ENCODE assay signal across 8 cellular contexts in genomic region chr7:5419523-5420107, GRCh38. TPM values are rescaled to one million over a fixed set of nuclear protein-coding genes. Genes with fewer than 3 reads are reported as not detected.
DNase-seq lines count a peak whose midpoint lies in the region; ATAC-seq and TF ChIP-seq lines count a peak whose summit lies in the region.

No MANE protein-coding gene starts in this region.

- peaks cover 23% of the 10 kb centered on the region for H3K4me1 ChIP-seq in ACC112 (ENCODE audit: control insufficient read depth, insufficient read depth, low read length, unreplicated experiment)
- peaks cover 30% of the 10 kb centered on the region for H3K4me1 ChIP-seq in Loucy (ENCODE audit: insufficient read depth, low read length, poor library complexity, severe bottlenecking)
- peaks cover 12% of the 10 kb centered on the region for H3K4me1 ChIP-seq in ectodermal cell (ENCODE audit: control insufficient read depth, insufficient read depth, low read length)
- H3K4me1 ChIP-seq in muscle layer of colon (ENCODE audit: insufficient read depth, low read length) = peaks cover 16% of the 10 kb centered on the region
- peaks cover 22% of the 10 kb centered on the region for H3K4me1 ChIP-seq in OCI-LY7 (ENCODE audit: insufficient read depth, low read length, poor library complexity, severe bottlenecking)

- BruUV-seq in OCI-LY7 (replicated peaks; lab: Mats Ljungman, UMichigan) = no TSS peak

- H3K36me3 ChIP-seq in ACC112 (ENCODE audit: insufficient read depth, low read length) (no peaks in the 10 kb centered on the region), Loucy (ENCODE audit: insufficient read depth, low read length) (no peaks in the 10 kb centered on the region), ectodermal cell (ENCODE audit: control insufficient read depth, insufficient read depth, low read length) (no peaks in the 10 kb centered on the region), muscle layer of colon (ENCODE audit: insufficient read depth, low read length) (no peaks in the 10 kb centered on the region), OCI-LY7 (ENCODE audit: insufficient read depth, low read length) (no peaks in the 10 kb centered on the region)

- 0 to 1% methylated on average over 44 of the region's 44 CpGs for WGBS in ectodermal cell, 2 experiments

- H3K9ac ChIP-seq in Loucy (ENCODE audit: low read depth, low read length, poor library complexity, severe bottlenecking) = peak overlapping the region; percentile 99
- peak overlapping the region; percentile 82 for H3K9ac ChIP-seq in muscle layer of colon (ENCODE audit: low read length)

- no peak for ATAC-seq in HG03280 (IDR thresholded peaks at IDR 0.05; ENCODE audit: unreplicated experiment)

- H2AFZ ChIP-seq in ACC112 (ENCODE audit: low read length, unreplicated experiment) (no peak overlapping the region), Loucy (ENCODE audit: low read length) (no peak overlapping the region), OCI-LY7 (ENCODE audit: low read length) (no peak overlapping the region)

- H3K4me2 ChIP-seq in Loucy (ENCODE audit: low read depth, low read length, poor library complexity, severe bottlenecking) (peak overlapping the region; percentile 82), OCI-LY7 (ENCODE audit: low read length) (no peak overlapping the region)

- peaks cover 2% of the 10 kb centered on the region for H3F3A ChIP-seq in Loucy (ENCODE audit: low read depth)

- H3K27ac ChIP-seq in ACC112 (ENCODE audit: low read depth, low read length) (peak overlapping the region; percentile 57), ectodermal cell (ENCODE audit: insufficient read depth, low read depth, low read length, poor library complexity, severe bottlenecking) (no peak overlapping the region), muscle layer of colon (ENCODE audit: low read depth, low read length) (peak overlapping the region; percentile 96), OCI-LY7 (ENCODE audit: low read depth, low read length, poor library complexity, severe bottlenecking) (no peak overlapping the region)

- H4K20me1 ChIP-seq in Loucy (ENCODE audit: insufficient read depth, low read length, poor library complexity, severe bottlenecking) = peaks cover 55% of the 10 kb centered on the region
- H4K20me1 ChIP-seq in OCI-LY7 (ENCODE audit: insufficient read depth, low read length) = no peaks in the 10 kb centered on the region

- H3K4me3 ChIP-seq in ACC112 (ENCODE audit: low read depth, low read length) = peak overlapping the region; percentile 85
- H3K4me3 ChIP-seq in Loucy (ENCODE audit: low read length, poor library complexity, severe bottlenecking) = peak overlapping the region; percentile 98
- H3K4me3 ChIP-seq in ectodermal cell (ENCODE audit: insufficient read depth, low read depth, low read length) = peak overlapping the region; percentile 60
- H3K4me3 ChIP-seq in muscle layer of colon (ENCODE audit: low read depth in 1 of 2, low read length in 2 of 2) = peak overlapping the region; percentile 73 to 80
- no peak overlapping the region for H3K4me3 ChIP-seq in OCI-LY7 (ENCODE audit: low read depth, low read length, poor library complexity, severe bottlenecking)

- POLR2A ChIA-PET in OCI-LY7 (lab: Charles Lee) = no interaction called here

- TF ChIP-seq CTCF in Loucy (conservative IDR thresholded peaks at IDR 0.05; ENCODE audit: low read length) (no peak), OCI-LY7 (conservative IDR thresholded peaks at IDR 0.05; ENCODE audit: low read length) (no peak)

- H3K27me3 ChIP-seq in ACC112 (ENCODE audit: insufficient read depth, low read length) = no peaks in the 10 kb centered on the region
- peaks cover 5% of the 10 kb centered on the region for H3K27me3 ChIP-seq in Loucy (ENCODE audit: insufficient read depth, low read length, poor library complexity, severe bottlenecking)
- peaks cover 52% of the 10 kb centered on the region for H3K27me3 ChIP-seq in ectodermal cell (ENCODE audit: control insufficient read depth, insufficient read depth, low read length, poor library complexity, severe bottlenecking)
- H3K27me3 ChIP-seq in muscle layer of colon (ENCODE audit: control insufficient read depth in 1 of 2, insufficient read depth in 2 of 2, low read length in 2 of 2) = no peaks in the 10 kb centered on the region

- CTCF ChIA-PET in OCI-LY7 (lab: Charles Lee; ENCODE audit: unreplicated experiment) = no interaction called here

- peaks cover 87% of the 10 kb centered on the region for H3K79me2 ChIP-seq in ACC112 (ENCODE audit: control insufficient read depth, insufficient read depth, low read length, unreplicated experiment)
- peaks cover 95% of the 10 kb centered on the region for H3K79me2 ChIP-seq in Loucy (ENCODE audit: insufficient read depth, low read length)
- no peaks in the 10 kb centered on the region for H3K79me2 ChIP-seq in OCI-LY7 (ENCODE audit: insufficient read depth, low read depth, low read length)

- intact Hi-C loops in OCI-LY7 (cut with micrococcal nuclease; ENCODE audit: unreplicated experiment) = no loop called here

- H3K9me3 ChIP-seq in Loucy (ENCODE audit: insufficient read depth, low read depth, low read length) = no peaks in the 10 kb centered on the region
- no peaks in the 10 kb centered on the region for H3K9me3 ChIP-seq in ectodermal cell (ENCODE audit: control insufficient read depth, low read length)
- H3K9me3 ChIP-seq in muscle layer of colon (ENCODE audit: low read length) = no peaks in the 10 kb centered on the region
- H3K9me3 ChIP-seq in OCI-LY7 (ENCODE audit: low read length) = no peaks in the 10 kb centered on the region

- DNase-seq in OCI-LY7 (ENCODE audit: low spot score) (no peak), cerebellum (ENCODE audit: low spot score) (no peak)
- DNase-seq in stimulated activated naive CD4-positive, alpha-beta T cell treated with Interleukin-2 at 50 U/mL for 16 hours (lab: John Stamatoyannopoulos, UW) = no peak

- H3K9me2 ChIP-seq in Loucy (replicated peaks; ENCODE audit: low read depth, low read length) = no peaks in the 10 kb centered on the region
- no peaks in the 10 kb centered on the region for H3K9me2 ChIP-seq in OCI-LY7 (ENCODE audit: insufficient read depth, low read length)

RNA-seq across cellular contexts. Expression of gene TNRC18, which starts 4.0 kb away (rescaled TPM):
- 40.8 TPM for polyA plus RNA-seq in ectodermal cell (2013, experiment 1 of 4)
- polyA plus RNA-seq in ectodermal cell (2013, experiment 2 of 4) = 52.6 TPM
- polyA plus RNA-seq in ectodermal cell (2013, experiment 3 of 4) = 32.8 TPM
- 34.4 TPM for polyA plus RNA-seq in ectodermal cell (2013, experiment 4 of 4)
- total RNA-seq in OCI-LY7 (2014; rRNA removed; shearing (Covaris generic)) = 12.2 and 21.2 TPM in 2 replicates
- total RNA-seq in OCI-LY7 (2022) = 64.2 and 70.4 TPM in 2 replicates
- 64.9 TPM for total RNA-seq in cerebellum

Comparison
In these comparisons a context has a peak if more than half of its experiments do, and no peak if none do; other contexts are left out.
1. H3K27ac ChIP-seq: peak in ACC112 (single experiment) and muscle layer of colon (single experiment); none in ectodermal cell (single experiment) and OCI-LY7 (single experiment).